In genomic region chr3:102530443-102531195, GRCh38 we compare ENCODE assay signal across 18 cellular contexts.
DNase-seq lines count a peak whose midpoint lies in the region; ATAC-seq lines count a peak whose summit lies in the region.
"Had no signal": no experiment of that assay in that cellular context is flagged by ENCODE, and none has a peak within 500 bp of the region (broad histone marks: within the 10 kb centered on the region; RNA-seq: fewer than 3 reads in every experiment).

No MANE protein-coding gene starts in this region.

- H3K79me2 ChIP-seq in GM23248 (ENCODE audit: insufficient read depth), result no peaks in the 10 kb centered on the region

- peaks cover 4% of the 10 kb centered on the region; the same call in 1 of the 2 replicates for H3K27me3 ChIP-seq in GM23248 (replicated peaks; ENCODE audit: insufficient read depth)
- H3K27me3 ChIP-seq: dorsolateral prefrontal cortex, Peyer's patch had no signal

- WGBS in GM23248 (ENCODE audit: low coverage in 1 of 2, low lambda C conversion rate in 2 of 2, missing lambda C conversion rate in 2 of 2), 2 experiments, result 31 to 32% methylated on average over 4 of the region's 4 CpGs

- H3K27ac ChIP-seq in GM23248, result no peak overlapping the region
- H3K27ac ChIP-seq: dorsolateral prefrontal cortex, left ventricle myocardium inferior, Peyer's patch had no signal

- DNase-seq in GM23248 (peak; percentile 40), RKO (ENCODE audit: low spot score) (peak; percentile 14), dedifferentiated amniotic fluid mesenchymal stem cell (ENCODE audit: extremely low spot score) (peak; percentile 16), myocyte (ENCODE audit: low read depth) (peak; percentile 22), DMS153 (lab: John Stamatoyannopoulos, UW) (no peak)
- no peak for DNase-seq in activated CD8-positive, alpha-beta memory T cell treated with anti-CD3 and anti-CD28 coated beads, Interleukin-2, amount 50 U/mL, for 4 hours
- DNase-seq: activated CD4-positive, alpha-beta T cell treated with anti-CD3 and anti-CD28 coated beads for 1 hour; activated naive CD4-positive, alpha-beta T cell treated with Interleukin-2 at 50 U/mL for 16 hours; AML-193; dorsolateral prefrontal cortex; KBM-7; left ventricle myocardium inferior; NCI-H1105 treated with DMSO at 0.1 percent for 48 hours; NCI-H748 treated with DMSO at 0.1 percent for 48 hours; Peyer's patch; stimulated activated CD4-positive, alpha-beta T cell treated with anti-CD3 and anti-CD28 coated beads, Interleukin-4, amount 100 ng/mL, for 4 hours had no signal

- no peaks in the 10 kb centered on the region for H3F3A ChIP-seq in GM23248 (ENCODE audit: insufficient read depth)

- H3K9ac ChIP-seq in GM23248, result no peak overlapping the region

- no peaks in the 10 kb centered on the region for H3K9me3 ChIP-seq in GM23248 (ENCODE audit: low read depth)
- H3K9me3 ChIP-seq: left ventricle myocardium inferior, Peyer's patch had no signal

- in situ Hi-C loops in GM23248 (cut with MboI), result loop anchor here (25.0 kb wide), 1 partner anchor 718 kb away; no protein-coding TSS in a partner anchor

- H4K20me1 ChIP-seq in GM23248 (ENCODE audit: insufficient read depth), result no peaks in the 10 kb centered on the region

- H3K4me2 ChIP-seq in GM23248 (ENCODE audit: unreplicated experiment), result no peak overlapping the region

- no peaks in the 10 kb centered on the region for H3K36me3 ChIP-seq in GM23248 (ENCODE audit: low read depth)
- H3K36me3 ChIP-seq: left ventricle myocardium inferior, Peyer's patch had no signal

- ATAC-seq in GM19035 (IDR thresholded peaks at IDR 0.05; ENCODE audit: unreplicated experiment) (no peak), GM21717 (IDR thresholded peaks at IDR 0.05; ENCODE audit: unreplicated experiment) (no peak)

- no peaks in the 10 kb centered on the region for H3K9me2 ChIP-seq in GM23248 (ENCODE audit: insufficient read depth)

- no peak overlapping the region for H2AFZ ChIP-seq in GM23248

- H3K4me3 ChIP-seq in GM23248, result no peak overlapping the region
- H3K4me3 ChIP-seq: dorsolateral prefrontal cortex, left ventricle myocardium inferior, Peyer's patch had no signal

- H3K4me1 ChIP-seq in GM23248 (ENCODE audit: insufficient read depth), result no peaks in the 10 kb centered on the region
- H3K4me1 ChIP-seq: left ventricle myocardium inferior, Peyer's patch had no signal

Comparison
In these comparisons a context has a peak if more than half of its experiments do, and no peak if none do; other contexts are left out.
1. DNase-seq: peak in GM23248 (single experiment), RKO (single experiment), dedifferentiated amniotic fluid mesenchymal stem cell (single experiment) and myocyte (single experiment); none in activated CD8-positive, alpha-beta memory T cell treated with anti-CD3 and anti-CD28 coated beads, Interleukin-2, amount 50 U/mL, for 4 hours (single experiment) and DMS153 (single experiment).